In genomic region chr14:99460793-99461192, GRCh38 we compare ENCODE assay signal across 1 cellular context.
TF ChIP-seq lines count a peak whose summit lies in the region.

No MANE protein-coding gene starts in this region.

TF ChIP-seq in K562, 482 proteins besides CTCF, POLR2A, EP300 and RAD21 (continued from another document):
- TF ChIP-seq, protein P1, sequence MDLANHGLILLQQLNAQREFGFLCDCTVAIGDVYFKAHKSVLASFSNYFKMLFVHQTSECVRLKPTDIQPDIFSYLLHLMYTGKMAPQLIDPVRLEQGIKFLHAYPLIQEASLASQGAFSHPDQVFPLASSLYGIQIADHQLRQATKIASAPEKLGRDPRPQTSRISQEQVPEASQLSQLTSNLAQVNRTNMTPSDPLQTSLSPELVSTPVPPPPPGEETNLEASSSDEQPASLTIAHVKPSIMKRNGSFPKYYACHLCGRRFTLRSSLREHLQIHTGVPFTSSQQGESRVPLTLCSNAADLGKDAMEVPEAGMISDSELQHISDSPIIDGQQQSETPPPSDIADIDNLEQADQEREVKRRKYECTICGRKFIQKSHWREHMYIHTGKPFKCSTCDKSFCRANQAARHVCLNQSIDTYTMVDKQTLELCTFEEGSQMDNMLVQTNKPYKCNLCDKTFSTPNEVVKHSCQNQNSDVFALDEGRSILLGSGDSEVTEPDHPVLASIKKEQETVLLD (IDR thresholded peaks at IDR 0.05) = no peak
- TF ChIP-seq FOXP4 (CRISPR knock-in tag; IDR thresholded peaks at IDR 0.05; ENCODE audit: borderline replicate concordance) (no peak), SMARCE1 (IDR thresholded peaks at IDR 0.05) (no peak), MEIS2 (IDR thresholded peaks at IDR 0.05; ENCODE audit: partially characterized antibody) (no peak), JUN (IDR thresholded peaks at IDR 0.05; ENCODE audit: borderline replicate concordance, low read depth, low read length) (no peak), JUN (CRISPR knock-in tag; IDR thresholded peaks at IDR 0.05; ENCODE audit: borderline replicate concordance) (no peak), ZNF592 (IDR thresholded peaks at IDR 0.05) (no peak), STAT6 (CRISPR knock-in tag; IDR thresholded peaks at IDR 0.05) (no peak), JUND (IDR thresholded peaks at IDR 0.05; ENCODE audit: borderline replicate concordance, low read depth, low read length) (no peak), JUND (tag; IDR thresholded peaks at IDR 0.05; ENCODE audit: borderline replicate concordance, low read depth, low read length) (peak; percentile 18; the same call in 1 of the 3 replicates), MYC (IDR thresholded peaks at IDR 0.05; ENCODE audit: low read depth, low read length) (peak; percentile 29; the same call in 1 of the 2 replicates), MYC (CRISPR knock-in tag; IDR thresholded peaks at IDR 0.05; ENCODE audit: borderline replicate concordance, low read depth) (no peak), NRF1 (conservative IDR thresholded peaks at IDR 0.05 in 1 of 2, IDR thresholded peaks at IDR 0.05 in 1 of 2) (no peak; a peak in 1 of 4 replicates), C11orf30 (IDR thresholded peaks at IDR 0.05; ENCODE audit: low read depth) (no peak), KDM1A (IDR thresholded peaks at IDR 0.05) (peak; percentile 22 to 34; a peak in 2 of 4 replicates), FOXP1 (CRISPR knock-in tag; IDR thresholded peaks at IDR 0.05) (no peak), ZNF740 (CRISPR knock-in tag; IDR thresholded peaks at IDR 0.05) (no peak), ZNF740 (tag; IDR thresholded peaks at IDR 0.05) (0 out of 4 replicates have a peak, but pooled peaks of 1 of the 2 experiments have one; percentile 25), NR2C2 (CRISPR knock-in tag; IDR thresholded peaks at IDR 0.05) (no peak), NR2C2 (tag; IDR thresholded peaks at IDR 0.05) (no peak), ZBED1 (IDR thresholded peaks at IDR 0.05) (no peak), CEBPG (CRISPR knock-in tag; IDR thresholded peaks at IDR 0.05) (no peak), CEBPG (tag; conservative IDR thresholded peaks at IDR 0.05 in 1 of 2, IDR thresholded peaks at IDR 0.05 in 1 of 2) (no peak), THAP7 (CRISPR knock-in tag; IDR thresholded peaks at IDR 0.05) (no peak), CBX3 (IDR thresholded peaks at IDR 0.05; ENCODE audit: borderline replicate concordance in 1 of 2, low read length in 2 of 2) (peak in 1 of 2 experiments; percentile 65; a peak in 1 of 3 replicates), KLF16 (IDR thresholded peaks at IDR 0.05) (0 out of 2 replicates have a peak, but pooled peaks have one; percentile 17), SRSF9 (IDR thresholded peaks at IDR 0.05; ENCODE audit: borderline replicate concordance, low read depth, low read length) (no peak), KHSRP (IDR thresholded peaks at IDR 0.05) (no peak), ARID1B (IDR thresholded peaks at IDR 0.05) (peak; percentile 58; the same call in 1 of the 2 replicates), ZNF282 (CRISPR knock-in tag; IDR thresholded peaks at IDR 0.05) (no peak), MAZ (CRISPR knock-in tag; conservative IDR thresholded peaks at IDR 0.05 in 1 of 2, IDR thresholded peaks at IDR 0.05 in 1 of 2) (peak in 1 of 2 experiments; percentile 46; a peak in 1 of 4 replicates), EGR1 (conservative IDR thresholded peaks at IDR 0.05) (peak; percentile 73), DPF2 (IDR thresholded peaks at IDR 0.05) (0 out of 2 replicates have a peak, but pooled peaks have one; percentile 26), FOSL1 (tag; conservative IDR thresholded peaks at IDR 0.05) (no peak), NR4A1 (CRISPR knock-in tag; IDR thresholded peaks at IDR 0.05) (no peak), NR4A1 (tag; IDR thresholded peaks at IDR 0.05) (no peak)
- TF ChIP-seq, protein P2, sequence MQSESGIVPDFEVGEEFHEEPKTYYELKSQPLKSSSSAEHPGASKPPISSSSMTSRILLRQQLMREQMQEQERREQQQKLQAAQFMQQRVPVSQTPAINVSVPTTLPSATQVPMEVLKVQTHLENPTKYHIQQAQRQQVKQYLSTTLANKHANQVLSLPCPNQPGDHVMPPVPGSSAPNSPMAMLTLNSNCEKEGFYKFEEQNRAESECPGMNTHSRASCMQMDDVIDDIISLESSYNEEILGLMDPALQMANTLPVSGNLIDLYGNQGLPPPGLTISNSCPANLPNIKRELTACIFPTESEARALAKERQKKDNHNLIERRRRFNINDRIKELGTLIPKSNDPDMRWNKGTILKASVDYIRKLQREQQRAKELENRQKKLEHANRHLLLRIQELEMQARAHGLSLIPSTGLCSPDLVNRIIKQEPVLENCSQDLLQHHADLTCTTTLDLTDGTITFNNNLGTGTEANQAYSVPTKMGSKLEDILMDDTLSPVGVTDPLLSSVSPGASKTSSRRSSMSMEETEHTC (IDR thresholded peaks at IDR 0.05) = no peak
- TF ChIP-seq, protein P3, sequence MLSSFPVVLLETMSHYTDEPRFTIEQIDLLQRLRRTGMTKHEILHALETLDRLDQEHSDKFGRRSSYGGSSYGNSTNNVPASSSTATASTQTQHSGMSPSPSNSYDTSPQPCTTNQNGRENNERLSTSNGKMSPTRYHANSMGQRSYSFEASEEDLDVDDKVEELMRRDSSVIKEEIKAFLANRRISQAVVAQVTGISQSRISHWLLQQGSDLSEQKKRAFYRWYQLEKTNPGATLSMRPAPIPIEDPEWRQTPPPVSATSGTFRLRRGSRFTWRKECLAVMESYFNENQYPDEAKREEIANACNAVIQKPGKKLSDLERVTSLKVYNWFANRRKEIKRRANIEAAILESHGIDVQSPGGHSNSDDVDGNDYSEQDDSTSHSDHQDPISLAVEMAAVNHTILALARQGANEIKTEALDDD (IDR thresholded peaks at IDR 0.05) = peak; percentile 88
TF ChIP-seq in K562: peak in this region for 19.
